In genomic region chr5:65061250-65061973, GRCh38 we compare ENCODE assay signal across 11 cellular contexts.
DNase-seq lines count a peak whose midpoint lies in the region; ATAC-seq and TF ChIP-seq lines count a peak whose summit lies in the region.
"Had no signal": no experiment of that assay in that cellular context is flagged by ENCODE, and none has a peak within 500 bp of the region (broad histone marks: within the 10 kb centered on the region; RNA-seq: fewer than 3 reads in every experiment).

No MANE protein-coding gene starts in this region.

- H2AFZ ChIP-seq in smooth muscle cell (ENCODE audit: low read depth) = no peak overlapping the region

- H4K20me1 ChIP-seq in smooth muscle cell (ENCODE audit: low read depth) = no peaks in the 10 kb centered on the region

- H3F3A ChIP-seq in smooth muscle cell (ENCODE audit: low read depth) = peaks cover 14% of the 10 kb centered on the region

- DNase-seq in DMS153 (lab: John Stamatoyannopoulos, UW) = peak; percentile 18
- no peak for DNase-seq in DMS153 treated with DMSO at 0.1 percent for 48 hours (lab: John Stamatoyannopoulos, UW; ENCODE audit: unreplicated experiment)
- no peak for DNase-seq in smooth muscle cell (lab: John Stamatoyannopoulos, UW; ENCODE audit: unreplicated experiment)
- DNase-seq in transverse colon = no peak
- DNase-seq in T-helper 2 cell treated with Interferon-gamma antibody and Interleukin-4, amounts not matched to agents 5 μg/mL and 100 μg/mL, for 36 hours (ENCODE audit: low spot score) = no peak
- DNase-seq in NCI-H2171 treated with DMSO at 0.1 percent for 48 hours (lab: John Stamatoyannopoulos, UW) = no peak
- DNase-seq: posterior cingulate gyrus had no signal

- H3K36me3 ChIP-seq in smooth muscle cell (ENCODE audit: low read depth) (no peaks in the 10 kb centered on the region), transverse colon (no peaks in the 10 kb centered on the region)

- ATAC-seq in HG02610 (IDR thresholded peaks at IDR 0.05; ENCODE audit: unreplicated experiment) = peak; percentile 63
- ATAC-seq in HG03469 (IDR thresholded peaks at IDR 0.05; ENCODE audit: unreplicated experiment) = peak; percentile 41
- ATAC-seq: K562 had no signal

- no peak overlapping the region for H3K4me3 Mint-ChIP-seq in T-helper 2 cell treated with Interferon-gamma antibody and Interleukin-4, amounts not matched to agents 5 μg/mL and 100 μg/mL, for 36 hours

- H3K4me3 ChIP-seq in smooth muscle cell (no peak overlapping the region), transverse colon (no peak overlapping the region)
- H3K4me3 ChIP-seq: K562 had no signal

- intact Hi-C loops in transverse colon (cut with DNase I; ENCODE audit: low total_unique reads) = no loop called here

- no peaks in the 10 kb centered on the region for H3K9me3 Mint-ChIP-seq in T-helper 2 cell treated with Interferon-gamma antibody and Interleukin-4, amounts not matched to agents 5 μg/mL and 100 μg/mL, for 36 hours

- no peak for TF ChIP-seq POLR2A in transverse colon (IDR thresholded peaks at IDR 0.05)

- TF ChIP-seq EP300 in transverse colon (IDR thresholded peaks at IDR 0.05; ENCODE audit: low read depth) = no peak

- H3K79me2 ChIP-seq in smooth muscle cell (ENCODE audit: low read depth) = no peaks in the 10 kb centered on the region

- in situ Hi-C loops in transverse colon (cut with MboI; ENCODE audit: low pct_ligation_motif_present in 1 of 4, low pct_unique_long_range_greater_than_20kb in 1 of 4, low sequenced_read_pairs in 3 of 4) = no loop called here

- H3K27me3 ChIP-seq in smooth muscle cell (ENCODE audit: low read depth) (no peaks in the 10 kb centered on the region), transverse colon (no peaks in the 10 kb centered on the region)

- H3K9ac ChIP-seq in smooth muscle cell (ENCODE audit: low read depth) = no peak overlapping the region

- no peak overlapping the region for H3K27ac Mint-ChIP-seq in T-helper 2 cell treated with Interferon-gamma antibody and Interleukin-4, amounts not matched to agents 5 μg/mL and 100 μg/mL, for 36 hours

- H3K27ac ChIP-seq in smooth muscle cell (ENCODE audit: low read depth) (peak overlapping the region; percentile 94), transverse colon (no peak overlapping the region)
- H3K27ac ChIP-seq: 22Rv1 had no signal

- H3K4me1 ChIP-seq in smooth muscle cell (ENCODE audit: low read depth) (peaks cover 15% of the 10 kb centered on the region), transverse colon (peaks cover 0 to 11% (median 4%) of the 10 kb centered on the region in 4 donors)

- TF ChIP-seq CTCF in smooth muscle cell (IDR thresholded peaks at IDR 0.05; ENCODE audit: borderline replicate concordance, insufficient read depth, poor library complexity, severe bottlenecking) (no peak), transverse colon (IDR thresholded peaks at IDR 0.05) (no peak)

- H3K4me1 Mint-ChIP-seq in T-helper 2 cell treated with Interferon-gamma antibody and Interleukin-4, amounts not matched to agents 5 μg/mL and 100 μg/mL, for 36 hours (ENCODE audit: low read depth) = no peaks in the 10 kb centered on the region

- H3K4me2 ChIP-seq in smooth muscle cell = peak overlapping the region; percentile 62

- 57% methylated on average over 9 of the region's 9 CpGs for WGBS in smooth muscle cell (ENCODE audit: low lambda C conversion rate)
- 60 to 84% methylated on average over 2 to 9 of the region's 9 CpGs for WGBS in transverse colon (ENCODE audit: low coverage in 1 of 2), 2 donors

- H3K9me3 ChIP-seq in smooth muscle cell (replicated peaks; ENCODE audit: low read depth) (no peaks in the 10 kb centered on the region), transverse colon (no peaks in the 10 kb centered on the region)

- peaks cover 13% of the 10 kb centered on the region for H3K27me3 Mint-ChIP-seq in T-helper 2 cell treated with Interferon-gamma antibody and Interleukin-4, amounts not matched to agents 5 μg/mL and 100 μg/mL, for 36 hours (ENCODE audit: low read depth)

- no peaks in the 10 kb centered on the region for H3K36me3 Mint-ChIP-seq in T-helper 2 cell treated with Interferon-gamma antibody and Interleukin-4, amounts not matched to agents 5 μg/mL and 100 μg/mL, for 36 hours (ENCODE audit: low read depth)
